In the genomic region with DNA sequence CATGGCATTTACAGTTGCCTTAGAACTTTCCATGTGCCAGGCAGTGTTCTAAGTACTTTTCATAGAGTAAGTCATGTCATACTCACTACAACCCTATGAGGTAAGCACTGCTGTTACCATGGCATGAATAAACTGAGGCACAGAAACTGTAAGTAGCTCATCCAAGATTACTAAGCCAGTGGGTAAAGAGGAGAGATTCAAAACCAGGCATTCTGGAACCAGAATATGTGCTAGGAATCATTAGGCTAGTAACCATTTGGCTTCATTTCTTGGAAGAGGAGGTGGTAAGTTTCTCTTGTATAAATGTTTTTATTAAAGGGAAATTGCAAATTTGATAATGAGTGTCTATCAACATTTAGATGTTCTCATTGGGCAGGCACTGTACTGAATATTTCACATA, we compare ENCODE assay signal across 22 cellular contexts. TPM values are rescaled to one million over a fixed set of nuclear protein-coding genes. Genes with fewer than 3 reads are reported as not detected.
A peak's percentile ranks its signal among the peaks of the same experiment; 100 is the strongest.
DNase-seq lines count a peak whose midpoint lies in the region; ATAC-seq, FAIRE-seq and TF ChIP-seq lines count a peak whose summit lies in the region.
"Had no signal": no experiment of that assay in that cellular context is flagged by ENCODE, and none has a peak within 500 bp of the region (broad histone marks: within the 10 kb centered on the region; RNA-seq: fewer than 3 reads in every experiment).

No MANE protein-coding gene starts in this region.

- peaks cover 22% of the 10 kb centered on the region for H3K79me2 ChIP-seq in neural cell (replicated peaks; ENCODE audit: insufficient read depth, low read length)

- TF ChIP-seq EP300 in neural cell (conservative IDR thresholded peaks at IDR 0.05; ENCODE audit: poor library complexity, severe bottlenecking) (no peak), gastroesophageal sphincter (IDR thresholded peaks at IDR 0.05) (no peak)

- H3K27ac ChIP-seq in neural cell (ENCODE audit: low read length), result peak overlapping the region; percentile 69
- H3K27ac ChIP-seq in gastroesophageal sphincter, result no peak overlapping the region
- H3K27ac ChIP-seq: PC-9, SK-N-MC had no signal

- CTCF ChIA-PET in WTC11 (lab: Charles Lee), result interaction anchor here (0.6 kb wide), 1 partner anchor 9 kb away, joined by 3 read pairs; no protein-coding TSS in a partner anchor

- intact Hi-C loops in CD14-positive monocyte (cut with micrococcal nuclease), result no loop called here

- peak overlapping the region; percentile 1 for H3K4me3 ChIP-seq in iPS-15b (ENCODE audit: low read depth, low read length)
- H3K4me3 ChIP-seq in neural cell (ENCODE audit: low read length), result no peak overlapping the region
- no peak overlapping the region for H3K4me3 ChIP-seq in gastroesophageal sphincter
- H3K4me3 ChIP-seq: K562, PC-9, SK-N-MC had no signal

- TF ChIP-seq POLR2A in gastroesophageal sphincter (IDR thresholded peaks at IDR 0.05), result no peak

- H3K36me3 Mint-ChIP-seq in WTC11, result peaks cover 21% of the 10 kb centered on the region
- no peaks in the 10 kb centered on the region for H3K36me3 Mint-ChIP-seq in CD14-positive monocyte

- no peak overlapping the region for H3K9ac ChIP-seq in iPS-15b (ENCODE audit: low read depth, low read length)
- no peak overlapping the region for H3K9ac ChIP-seq in neural cell (ENCODE audit: low read length)

- FAIRE-seq in frontal cortex (lab: Jason Lieb, UNC), result no peak
- FAIRE-seq: HepG2, K562 had no signal

- H3K4me1 ChIP-seq in iPS-15b (ENCODE audit: control insufficient read depth, insufficient read depth, low read length), result peaks cover 11% of the 10 kb centered on the region
- H3K4me1 ChIP-seq in gastroesophageal sphincter, result no peaks in the 10 kb centered on the region

- H3K9me2 ChIP-seq in neural cell (ENCODE audit: insufficient read depth, low read length), result no peaks in the 10 kb centered on the region

- DNase-seq in WTC11 (ENCODE audit: low spot score), result no peak
- no peak for DNase-seq in frontal cortex (ENCODE audit: low spot score in 2 of 2)
- DNase-seq in CD14-positive monocyte (ENCODE audit: low spot score), result no peak
- DNase-seq: CD4-positive, alpha-beta T cell; COR-L47; DMS79; MM.1S; NCI-H1048; NCI-H1417 treated with DMSO at 0.1 percent for 48 hours; NCI-H187 treated with DMSO at 0.1 percent for 48 hours; NCI-H2227 treated with DMSO at 0.1 percent for 48 hours; NCI-H510A; PC-9; RPMI8226; SHP77 treated with DMSO at 0.1 percent for 48 hours had no signal

- peak overlapping the region; percentile 81 for H3K4me2 ChIP-seq in neural cell (ENCODE audit: low read length)
- H3K4me2 ChIP-seq: PC-9 had no signal

- H3K4me1 Mint-ChIP-seq in WTC11 (peaks cover 59% of the 10 kb centered on the region), CD14-positive monocyte (no peaks in the 10 kb centered on the region)

- no peaks in the 10 kb centered on the region for H3F3A ChIP-seq in neural cell (ENCODE audit: insufficient read depth, low read length, poor library complexity, severe bottlenecking)

- TF ChIP-seq CTCF in WTC11 (IDR thresholded peaks at IDR 0.05), result no peak
- no peak for TF ChIP-seq CTCF in neural cell (IDR thresholded peaks at IDR 0.05; ENCODE audit: poor library complexity, severe bottlenecking)
- no peak for TF ChIP-seq CTCF in CD14-positive monocyte (IDR thresholded peaks at IDR 0.05)
- TF ChIP-seq CTCF in gastroesophageal sphincter (IDR thresholded peaks at IDR 0.05), result no peak

- no peaks in the 10 kb centered on the region for H4K20me1 ChIP-seq in neural cell (ENCODE audit: insufficient read depth)

- H3K27me3 Mint-ChIP-seq in WTC11 (ENCODE audit: low read depth) (no peaks in the 10 kb centered on the region), CD14-positive monocyte (ENCODE audit: low read depth in 3 of 3) (peaks cover 12 to 13% (median 12%) of the 10 kb centered on the region in 3 donors)

- H3K9me3 Mint-ChIP-seq in WTC11 (peaks cover 17% of the 10 kb centered on the region), CD14-positive monocyte (peaks cover 0 to 8% (median 0%) of the 10 kb centered on the region in 7 donors)
- H3K9me3 Mint-ChIP-seq: CD4-positive, alpha-beta T cell had no signal

- H3K27ac Mint-ChIP-seq in WTC11 (peak overlapping the region; percentile 90), CD14-positive monocyte (no peak overlapping the region)
- H3K27ac Mint-ChIP-seq: CD4-positive, alpha-beta T cell had no signal

- POLR2A ChIA-PET in WTC11 (lab: Charles Lee), result interaction anchor here (1.6 to 2.5 kb wide), 3 partner anchors 17 to 35 kb away, joined by 3 to 26 read pairs (median 13); a partner anchor contains a TSS

- no peak for TF ChIP-seq RAD21 in neural cell (conservative IDR thresholded peaks at IDR 0.05)

- H3K4me3 Mint-ChIP-seq in WTC11 (peak overlapping the region; percentile 58), CD14-positive monocyte (no peak overlapping the region)
- H3K4me3 Mint-ChIP-seq: CD4-positive, alpha-beta T cell had no signal

- H3K27me3 ChIP-seq in iPS-15b (ENCODE audit: control insufficient read depth, insufficient read depth, low read length) (no peaks in the 10 kb centered on the region), neural cell (ENCODE audit: insufficient read depth, low read depth, low read length) (no peaks in the 10 kb centered on the region), gastroesophageal sphincter (no peaks in the 10 kb centered on the region)

- no peak for ATAC-seq in WTC11
- no peak for ATAC-seq in gastroesophageal sphincter
- ATAC-seq in GM21528 (IDR thresholded peaks at IDR 0.05; ENCODE audit: low FRiP score, unreplicated experiment), result no peak
- ATAC-seq: HepG2, K562 had no signal

- no peaks in the 10 kb centered on the region for H3K9me3 ChIP-seq in iPS-15b (ENCODE audit: control insufficient read depth, insufficient read depth, low read length)
- peaks cover 2% of the 10 kb centered on the region for H3K9me3 ChIP-seq in neural cell (ENCODE audit: low read length)
- no peaks in the 10 kb centered on the region for H3K9me3 ChIP-seq in gastroesophageal sphincter

- no peak overlapping the region for H2AFZ ChIP-seq in neural cell (ENCODE audit: low read depth, low read length)
- H2AFZ ChIP-seq: PC-9 had no signal

- H3K36me3 ChIP-seq in iPS-15b (ENCODE audit: control insufficient read depth, insufficient read depth, low read length), result no peaks in the 10 kb centered on the region
- no peaks in the 10 kb centered on the region for H3K36me3 ChIP-seq in neural cell (ENCODE audit: insufficient read depth, low read length)
- H3K36me3 ChIP-seq in gastroesophageal sphincter, result no peaks in the 10 kb centered on the region

TF ChIP-seq in WTC11, 78 proteins besides CTCF, POLR2A, EP300 and RAD21 (continues in another document):
- TF ChIP-seq, protein P1, sequence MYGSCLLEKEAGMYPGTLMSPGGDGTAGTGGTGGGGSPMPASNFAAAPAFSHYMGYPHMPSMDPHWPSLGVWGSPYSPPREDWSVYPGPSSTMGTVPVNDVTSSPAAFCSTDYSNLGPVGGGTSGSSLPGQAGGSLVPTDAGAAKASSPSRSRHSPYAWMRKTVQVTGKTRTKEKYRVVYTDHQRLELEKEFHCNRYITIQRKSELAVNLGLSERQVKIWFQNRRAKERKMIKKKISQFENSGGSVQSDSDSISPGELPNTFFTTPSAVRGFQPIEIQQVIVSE (CRISPR knock-in tag; IDR thresholded peaks at IDR 0.05; ENCODE audit: borderline replicate concordance), result no peak
- TF ChIP-seq KAT7 (CRISPR knock-in tag; IDR thresholded peaks at IDR 0.05; ENCODE audit: borderline replicate concordance), result no peak
- TF ChIP-seq, protein P2, sequence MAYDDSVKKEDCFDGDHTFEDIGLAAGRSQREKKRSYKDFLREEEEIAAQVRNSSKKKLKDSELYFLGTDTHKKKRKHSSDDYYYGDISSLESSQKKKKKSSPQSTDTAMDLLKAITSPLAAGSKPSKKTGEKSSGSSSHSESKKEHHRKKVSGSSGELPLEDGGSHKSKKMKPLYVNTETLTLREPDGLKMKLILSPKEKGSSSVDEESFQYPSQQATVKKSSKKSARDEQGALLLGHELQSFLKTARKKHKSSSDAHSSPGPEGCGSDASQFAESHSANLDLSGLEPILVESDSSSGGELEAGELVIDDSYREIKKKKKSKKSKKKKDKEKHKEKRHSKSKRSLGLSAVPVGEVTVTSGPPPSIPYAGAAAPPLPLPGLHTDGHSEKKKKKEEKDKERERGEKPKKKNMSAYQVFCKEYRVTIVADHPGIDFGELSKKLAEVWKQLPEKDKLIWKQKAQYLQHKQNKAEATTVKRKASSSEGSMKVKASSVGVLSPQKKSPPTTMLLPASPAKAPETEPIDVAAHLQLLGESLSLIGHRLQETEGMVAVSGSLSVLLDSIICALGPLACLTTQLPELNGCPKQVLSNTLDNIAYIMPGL (CRISPR knock-in tag; IDR thresholded peaks at IDR 0.05), result no peak

TF ChIP-seq in neural cell, 6 proteins besides CTCF, POLR2A, EP300 and RAD21 (continues in another document):
- TF ChIP-seq POLR2AphosphoS5 (IDR thresholded peaks at IDR 0.05) (no peak), TAF1 (IDR thresholded peaks at IDR 0.05; ENCODE audit: low read depth) (no peak), MXI1 (conservative IDR thresholded peaks at IDR 0.05; ENCODE audit: poor library complexity, severe bottlenecking) (no peak)
- TF ChIP-seq, protein P3, sequence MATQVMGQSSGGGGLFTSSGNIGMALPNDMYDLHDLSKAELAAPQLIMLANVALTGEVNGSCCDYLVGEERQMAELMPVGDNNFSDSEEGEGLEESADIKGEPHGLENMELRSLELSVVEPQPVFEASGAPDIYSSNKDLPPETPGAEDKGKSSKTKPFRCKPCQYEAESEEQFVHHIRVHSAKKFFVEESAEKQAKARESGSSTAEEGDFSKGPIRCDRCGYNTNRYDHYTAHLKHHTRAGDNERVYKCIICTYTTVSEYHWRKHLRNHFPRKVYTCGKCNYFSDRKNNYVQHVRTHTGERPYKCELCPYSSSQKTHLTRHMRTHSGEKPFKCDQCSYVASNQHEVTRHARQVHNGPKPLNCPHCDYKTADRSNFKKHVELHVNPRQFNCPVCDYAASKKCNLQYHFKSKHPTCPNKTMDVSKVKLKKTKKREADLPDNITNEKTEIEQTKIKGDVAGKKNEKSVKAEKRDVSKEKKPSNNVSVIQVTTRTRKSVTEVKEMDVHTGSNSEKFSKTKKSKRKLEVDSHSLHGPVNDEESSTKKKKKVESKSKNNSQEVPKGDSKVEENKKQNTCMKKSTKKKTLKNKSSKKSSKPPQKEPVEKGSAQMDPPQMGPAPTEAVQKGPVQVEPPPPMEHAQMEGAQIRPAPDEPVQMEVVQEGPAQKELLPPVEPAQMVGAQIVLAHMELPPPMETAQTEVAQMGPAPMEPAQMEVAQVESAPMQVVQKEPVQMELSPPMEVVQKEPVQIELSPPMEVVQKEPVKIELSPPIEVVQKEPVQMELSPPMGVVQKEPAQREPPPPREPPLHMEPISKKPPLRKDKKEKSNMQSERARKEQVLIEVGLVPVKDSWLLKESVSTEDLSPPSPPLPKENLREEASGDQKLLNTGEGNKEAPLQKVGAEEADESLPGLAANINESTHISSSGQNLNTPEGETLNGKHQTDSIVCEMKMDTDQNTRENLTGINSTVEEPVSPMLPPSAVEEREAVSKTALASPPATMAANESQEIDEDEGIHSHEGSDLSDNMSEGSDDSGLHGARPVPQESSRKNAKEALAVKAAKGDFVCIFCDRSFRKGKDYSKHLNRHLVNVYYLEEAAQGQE (IDR thresholded peaks at IDR 0.05; ENCODE audit: borderline replicate concordance), result no peak

RNA-seq across cellular contexts. Expression of a gene that starts 35.1 kb away (rescaled TPM):
- total RNA-seq in WTC11 (2021) (22.5 to 24.8 TPM (median 24.0 TPM) in 3 replicates), frontal cortex (345 TPM), gastroesophageal sphincter (under 1 TPM; 0.73 to 0.94 (median 0.82) TPM)
- polyA plus RNA-seq in neural cell (135 and 146 TPM in 2 replicates), CD14-positive monocyte (not detected)
- 578 and 597 TPM in 2 replicates for polyA minus RNA-seq in neural cell
- total RNA-seq: CD4-positive, alpha-beta T cell; HepG2; PC-9 had no signal
- polyA plus RNA-seq: HepG2, K562 had no signal

Comparison
In these comparisons a context has a peak if more than half of its experiments do, and no peak if none do; other contexts are left out.
1. RNA of a gene that starts 35.1 kb away (total RNA-seq): 345 TPM in frontal cortex (single experiment); 22.5 to 24.8 TPM in WTC11 and 0.73 to 0.94 TPM in gastroesophageal sphincter; every median in the first group is over 10 times any median in the second.